ENCODE assay signal across 1 cellular context in genomic region chr1:165117482-165117881, GRCh38.
A peak's percentile ranks its signal among the peaks of the same experiment; 100 is the strongest.
TF ChIP-seq lines count a peak whose summit lies in the region.

No MANE protein-coding gene starts in this region.

TF ChIP-seq in WTC11, 78 proteins besides CTCF, POLR2A, EP300 and RAD21 (continued from another document):
- TF ChIP-seq RELA (CRISPR knock-in tag; IDR thresholded peaks at IDR 0.05; ENCODE audit: borderline replicate concordance) (no peak), ATF1 (CRISPR knock-in tag; IDR thresholded peaks at IDR 0.05) (no peak), CBFB (CRISPR knock-in tag; IDR thresholded peaks at IDR 0.05; ENCODE audit: low read depth) (no peak), ATF3 (CRISPR knock-in tag; conservative IDR thresholded peaks at IDR 0.05) (no peak), ZBTB21 (CRISPR knock-in tag; IDR thresholded peaks at IDR 0.05; ENCODE audit: borderline replicate concordance) (0 out of 2 replicates have a peak, but pooled peaks have one; percentile 21), FOXK1 (CRISPR knock-in tag; IDR thresholded peaks at IDR 0.05) (no peak), IRF2 (CRISPR knock-in tag; IDR thresholded peaks at IDR 0.05; ENCODE audit: borderline replicate concordance, low read depth) (no peak), ATF2 (CRISPR knock-in tag; IDR thresholded peaks at IDR 0.05; ENCODE audit: borderline replicate concordance, low read depth) (no peak), PRDM15 (CRISPR knock-in tag; IDR thresholded peaks at IDR 0.05) (no peak), FOXP1 (CRISPR knock-in tag; IDR thresholded peaks at IDR 0.05; ENCODE audit: borderline replicate concordance) (no peak)
TF ChIP-seq in WTC11: peak in this region for 2.
